1 cellular context compared by ENCODE assay signal in genomic region chr15:34987982-34988873, GRCh38.
TF ChIP-seq lines count a peak whose summit lies in the region.

A gene with protein sequence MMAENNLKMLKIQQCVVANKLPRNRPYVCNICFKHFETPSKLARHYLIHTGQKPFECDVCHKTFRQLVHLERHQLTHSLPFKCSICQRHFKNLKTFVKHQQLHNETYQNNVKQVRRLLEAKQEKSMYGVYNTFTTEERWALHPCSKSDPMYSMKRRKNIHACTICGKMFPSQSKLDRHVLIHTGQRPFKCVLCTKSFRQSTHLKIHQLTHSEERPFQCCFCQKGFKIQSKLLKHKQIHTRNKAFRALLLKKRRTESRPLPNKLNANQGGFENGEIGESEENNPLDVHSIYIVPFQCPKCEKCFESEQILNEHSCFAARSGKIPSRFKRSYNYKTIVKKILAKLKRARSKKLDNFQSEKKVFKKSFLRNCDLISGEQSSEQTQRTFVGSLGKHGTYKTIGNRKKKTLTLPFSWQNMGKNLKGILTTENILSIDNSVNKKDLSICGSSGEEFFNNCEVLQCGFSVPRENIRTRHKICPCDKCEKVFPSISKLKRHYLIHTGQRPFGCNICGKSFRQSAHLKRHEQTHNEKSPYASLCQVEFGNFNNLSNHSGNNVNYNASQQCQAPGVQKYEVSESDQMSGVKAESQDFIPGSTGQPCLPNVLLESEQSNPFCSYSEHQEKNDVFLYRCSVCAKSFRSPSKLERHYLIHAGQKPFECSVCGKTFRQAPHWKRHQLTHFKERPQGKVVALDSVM (minus strand): TSS chr15:34988287. CDS start chr15:34983434, 4,853 bp downstream.

TF ChIP-seq in Ishikawa, 13 proteins besides CTCF, POLR2A, EP300 and RAD21 (continued from another document):
- no peak for TF ChIP-seq FOXM1 (IDR thresholded peaks at IDR 0.05; ENCODE audit: borderline replicate concordance, low read depth)
